Comparison of ENCODE assay signal across 11 cellular contexts in genomic region chr3:50807266-50807665, GRCh38.
DNase-seq lines count a peak whose midpoint lies in the region; ATAC-seq, FAIRE-seq and TF ChIP-seq lines count a peak whose summit lies in the region.
"Had no signal": no experiment of that assay in that cellular context is flagged by ENCODE, and none has a peak within 500 bp of the region (broad histone marks: within the 10 kb centered on the region; RNA-seq: fewer than 3 reads in every experiment).

No MANE protein-coding gene starts in this region.

- ATAC-seq in Right ventricle myocardium inferior (peak; percentile 60), heart right ventricle (peak in 7 of 8 donors; percentile 42 to 84 (median 75)), GM21576 (IDR thresholded peaks at IDR 0.05; ENCODE audit: unreplicated experiment) (no peak)
- ATAC-seq in CD4-positive, alpha-beta T cell (ENCODE audit: poor library complexity): no peak
- ATAC-seq in activated CD8-positive, alpha-beta T cell treated with anti-CD3 and anti-CD28 coated beads for 36 hours: no peak
- ATAC-seq: effector memory CD8-positive, alpha-beta T cell; SK-N-SH treated with all-trans-retinoic acid at 6 μM for 48 hours had no signal

- peaks cover 0 to 15% (median 4%) of the 10 kb centered on the region in 11 donors for H3K9me3 ChIP-seq in heart right ventricle
- peaks cover 5% of the 10 kb centered on the region for H3K9me3 ChIP-seq in CD4-positive, alpha-beta T cell (ENCODE audit: control insufficient read depth, low read length)

- H3K4me1 Mint-ChIP-seq in CD4-positive, alpha-beta T cell (ENCODE audit: low read depth): no peaks in the 10 kb centered on the region
- H3K4me1 Mint-ChIP-seq in activated CD8-positive, alpha-beta T cell treated with anti-CD3 and anti-CD28 coated beads for 36 hours (ENCODE audit: low read depth): no peaks in the 10 kb centered on the region

- no peak overlapping the region for H3K27ac Mint-ChIP-seq in CD4-positive, alpha-beta T cell
- no peak overlapping the region for H3K27ac Mint-ChIP-seq in activated CD8-positive, alpha-beta T cell treated with anti-CD3 and anti-CD28 coated beads for 36 hours
- H3K27ac Mint-ChIP-seq: effector memory CD8-positive, alpha-beta T cell had no signal

- H3K9me3 Mint-ChIP-seq in CD4-positive, alpha-beta T cell: peaks cover 4% of the 10 kb centered on the region
- peaks cover 1% of the 10 kb centered on the region for H3K9me3 Mint-ChIP-seq in activated CD8-positive, alpha-beta T cell treated with anti-CD3 and anti-CD28 coated beads for 36 hours
- H3K9me3 Mint-ChIP-seq: effector memory CD8-positive, alpha-beta T cell had no signal

- DNase-seq in Right ventricle myocardium inferior (ENCODE audit: missing footprints) (no peak), cardiac septum (ENCODE audit: low spot score) (no peak), NCI-H526 treated with DMSO at 0.1 percent for 48 hours (lab: John Stamatoyannopoulos, UW) (peak; percentile 56), heart right ventricle (peak in 1 of 2 donors; percentile 28), urothelium cell line (ENCODE audit: low spot score) (peak; percentile 41)
- DNase-seq in CD4-positive, alpha-beta T cell: no peak
- no peak for DNase-seq in activated CD8-positive, alpha-beta T cell treated with anti-CD3 and anti-CD28 coated beads for 36 hours
- DNase-seq: activated CD4-positive, CD25-positive, alpha-beta regulatory T cell; effector memory CD8-positive, alpha-beta T cell had no signal

- peak overlapping the region in 4 of 10 donors; percentile 2 to 68 (median 56) for H3K27ac ChIP-seq in heart right ventricle
- no peak overlapping the region for H3K27ac ChIP-seq in CD4-positive, alpha-beta T cell (ENCODE audit: low read depth, low read length)

- TF ChIP-seq CTCF in heart right ventricle (IDR thresholded peaks at IDR 0.05): no peak
- TF ChIP-seq CTCF in CD4-positive, alpha-beta T cell (IDR thresholded peaks at IDR 0.05): no peak
- no peak for TF ChIP-seq CTCF in activated CD8-positive, alpha-beta T cell treated with anti-CD3 and anti-CD28 coated beads for 36 hours (IDR thresholded peaks at IDR 0.05)

- H3K4me3 ChIP-seq in heart right ventricle: no peak overlapping the region

- POLR2A ChIA-PET in CD4-positive, alpha-beta T cell (lab: Charles Lee): no interaction called here
- POLR2A ChIA-PET in activated CD8-positive, alpha-beta T cell treated with anti-CD3 and anti-CD28 coated beads for 36 hours (lab: Charles Lee): no interaction called here

- peaks cover 0 to 7% (median 0%) of the 10 kb centered on the region in 9 donors for H3K4me1 ChIP-seq in heart right ventricle

- no peaks in the 10 kb centered on the region for H3K27me3 ChIP-seq in heart right ventricle
- H3K27me3 ChIP-seq in CD4-positive, alpha-beta T cell (ENCODE audit: control insufficient read depth, insufficient read depth, low read length): no peaks in the 10 kb centered on the region

- intact Hi-C loops in Right ventricle myocardium inferior (cut with DNase I): no loop called here
- intact Hi-C loops in cardiac septum (cut with DNase I): no loop called here
- intact Hi-C loops in heart right ventricle (cut with DNase I): no loop called here
- intact Hi-C loops in CD4-positive, alpha-beta T cell (cut with DNase I, micrococcal nuclease): no loop called here
- intact Hi-C loops in activated CD8-positive, alpha-beta T cell treated with anti-CD3 and anti-CD28 coated beads for 36 hours (cut with micrococcal nuclease): no loop called here

- CTCF ChIA-PET in CD4-positive, alpha-beta T cell (lab: Charles Lee): no interaction called here
- CTCF ChIA-PET in activated CD8-positive, alpha-beta T cell treated with anti-CD3 and anti-CD28 coated beads for 36 hours (lab: Charles Lee): no interaction called here

- FAIRE-seq in urothelium cell line (lab: Jason Lieb, UNC): peak; percentile 63

- peaks cover 6% of the 10 kb centered on the region for H3K27me3 Mint-ChIP-seq in CD4-positive, alpha-beta T cell
- H3K27me3 Mint-ChIP-seq in activated CD8-positive, alpha-beta T cell treated with anti-CD3 and anti-CD28 coated beads for 36 hours: no peaks in the 10 kb centered on the region

- H3K36me3 ChIP-seq in heart right ventricle: no peaks in the 10 kb centered on the region

- no peak overlapping the region for H3K4me3 Mint-ChIP-seq in CD4-positive, alpha-beta T cell
- no peak overlapping the region for H3K4me3 Mint-ChIP-seq in activated CD8-positive, alpha-beta T cell treated with anti-CD3 and anti-CD28 coated beads for 36 hours
- H3K4me3 Mint-ChIP-seq: effector memory CD8-positive, alpha-beta T cell had no signal

- 39 to 56% methylated on average over 2 of the region's 2 CpGs for WGBS in heart right ventricle, 2 donors

- no peaks in the 10 kb centered on the region for H3K36me3 Mint-ChIP-seq in CD4-positive, alpha-beta T cell (ENCODE audit: low read depth)
- H3K36me3 Mint-ChIP-seq in activated CD8-positive, alpha-beta T cell treated with anti-CD3 and anti-CD28 coated beads for 36 hours (ENCODE audit: low read depth): peaks cover 3% of the 10 kb centered on the region

Comparison
In these comparisons a context has a peak if more than half of its experiments do, and no peak if none do; other contexts are left out.
1. ATAC-seq: peak in Right ventricle myocardium inferior (single experiment) and heart right ventricle (7 of 8); none in GM21576 (single experiment), CD4-positive, alpha-beta T cell (single experiment) and activated CD8-positive, alpha-beta T cell treated with anti-CD3 and anti-CD28 coated beads for 36 hours (single experiment).
2. DNase-seq: peak in NCI-H526 treated with DMSO at 0.1 percent for 48 hours (single experiment) and urothelium cell line (single experiment); none in Right ventricle myocardium inferior (single experiment), cardiac septum (single experiment), CD4-positive, alpha-beta T cell (0 of 10) and activated CD8-positive, alpha-beta T cell treated with anti-CD3 and anti-CD28 coated beads for 36 hours (single experiment).